11 cellular contexts compared by ENCODE assay signal in genomic region chr20:57434390-57434700, GRCh38. TPM values are rescaled to one million over a fixed set of nuclear protein-coding genes. Genes with fewer than 3 reads are reported as not detected.
DNase-seq lines count a peak whose midpoint lies in the region; ATAC-seq and TF ChIP-seq lines count a peak whose summit lies in the region.
"Had no signal": no experiment of that assay in that cellular context is flagged by ENCODE, and none has a peak within 500 bp of the region (broad histone marks: within the 10 kb centered on the region; RNA-seq: fewer than 3 reads in every experiment).

No MANE protein-coding gene starts in this region.

- H3K36me3 ChIP-seq in CD4-positive, alpha-beta memory T cell (ENCODE audit: insufficient read depth, low read length), result no peaks in the 10 kb centered on the region
- H3K36me3 ChIP-seq in OCI-LY1 (ENCODE audit: insufficient read depth, low read length), result no peaks in the 10 kb centered on the region
- H3K36me3 ChIP-seq in heart right ventricle, result no peaks in the 10 kb centered on the region
- H3K36me3 ChIP-seq: left lung, stomach had no signal

- H3K79me2 ChIP-seq in OCI-LY1 (ENCODE audit: insufficient read depth, low read length), result no peaks in the 10 kb centered on the region

- H3K27me3 Mint-ChIP-seq in CD4-positive, alpha-beta memory T cell, result no peaks in the 10 kb centered on the region

- H3K9me3 ChIP-seq in CD4-positive, alpha-beta memory T cell (ENCODE audit: control insufficient read depth in 1 of 2, low read length in 2 of 2), result no peaks in the 10 kb centered on the region
- H3K9me3 ChIP-seq in OCI-LY1 (ENCODE audit: low read length) (no peaks in the 10 kb centered on the region), heart right ventricle (peaks cover 0 to 4% (median 0%) of the 10 kb centered on the region in 11 donors)
- H3K9me3 ChIP-seq: left lung, stomach had no signal

- H3F3A ChIP-seq in OCI-LY1 (ENCODE audit: insufficient read depth, low read length), result peaks cover 3% of the 10 kb centered on the region; the same call in 1 of the 2 replicates

- peak overlapping the region; percentile 6; the same call in 1 of the 2 replicates for H3K9ac ChIP-seq in OCI-LY1 (ENCODE audit: low read length)

- H3K4me1 Mint-ChIP-seq in CD4-positive, alpha-beta memory T cell, result peaks cover 39 to 70% (median 62%) of the 10 kb centered on the region in 4 donors

- POLR2A ChIA-PET in CD4-positive, alpha-beta memory T cell (lab: Charles Lee; ENCODE audit: partially characterized antibody), result interaction anchor here (1.1 to 7.0 kb wide), 5 partner anchors 25 to 49 kb away, joined by 3 to 117 read pairs (median 3); partner anchors contain the start of gene RBM38

- ATAC-seq in heart right ventricle (peak in 1 of 8 donors; percentile 29), HG02852 (IDR thresholded peaks at IDR 0.05; ENCODE audit: unreplicated experiment) (no peak), GM18511 (IDR thresholded peaks at IDR 0.05; ENCODE audit: unreplicated experiment) (no peak)
- ATAC-seq: left lung had no signal

- TF ChIP-seq CTCF in OCI-LY1 (IDR thresholded peaks at IDR 0.05; ENCODE audit: low read length) (peak; percentile 92), heart right ventricle (IDR thresholded peaks at IDR 0.05) (peak in 5 of 9 donors; percentile 24 to 36 (median 30))

- H4K20me1 ChIP-seq in OCI-LY1 (ENCODE audit: insufficient read depth, low read length), result no peaks in the 10 kb centered on the region

- H3K27me3 ChIP-seq in CD4-positive, alpha-beta memory T cell (ENCODE audit: insufficient read depth, low read length), result no peaks in the 10 kb centered on the region
- H3K27me3 ChIP-seq in OCI-LY1 (ENCODE audit: insufficient read depth, low read length) (no peaks in the 10 kb centered on the region), heart right ventricle (no peaks in the 10 kb centered on the region)
- H3K27me3 ChIP-seq: left lung, stomach had no signal

- no peaks in the 10 kb centered on the region for H3K9me3 Mint-ChIP-seq in CD4-positive, alpha-beta memory T cell

- CTCF ChIA-PET in CD4-positive, alpha-beta memory T cell (lab: Charles Lee; ENCODE audit: partially characterized antibody), result interaction anchor here (1.3 to 8.4 kb wide), 9 partner anchors 8 to 87 kb away, joined by 3 to 92 read pairs (median 8); partner anchors contain the start of gene RBM38

- no peaks in the 10 kb centered on the region for H3K36me3 Mint-ChIP-seq in CD4-positive, alpha-beta memory T cell

- no peak overlapping the region for H2AFZ ChIP-seq in OCI-LY1 (ENCODE audit: low read length)

- peak overlapping the region; percentile 22 to 95 (median 65) for H3K27ac Mint-ChIP-seq in CD4-positive, alpha-beta memory T cell

- no peaks in the 10 kb centered on the region for H3K9me2 ChIP-seq in OCI-LY1 (ENCODE audit: low read depth, low read length)

- H3K4me1 ChIP-seq in CD4-positive, alpha-beta memory T cell (ENCODE audit: insufficient read depth, low read length), result peaks cover 64% of the 10 kb centered on the region
- H3K4me1 ChIP-seq in OCI-LY1 (ENCODE audit: insufficient read depth, low read length, severe bottlenecking) (peaks cover 46% of the 10 kb centered on the region), heart right ventricle (peaks cover 16 to 74% (median 42%) of the 10 kb centered on the region in 9 donors)

- H3K4me3 ChIP-seq in CD4-positive, alpha-beta memory T cell (ENCODE audit: low read length in 2 of 2), result no peak overlapping the region
- H3K4me3 ChIP-seq in OCI-LY1 (ENCODE audit: low read depth, low read length, poor library complexity, severe bottlenecking) (peak overlapping the region; percentile 4), heart right ventricle (no peak overlapping the region)
- H3K4me3 ChIP-seq: left lung, stomach had no signal

- no peak overlapping the region for H3K27ac ChIP-seq in CD4-positive, alpha-beta memory T cell (ENCODE audit: low read depth, low read length)
- H3K27ac ChIP-seq in OCI-LY1 (ENCODE audit: low read depth, low read length, poor library complexity, severe bottlenecking) (peak overlapping the region; percentile 91), heart right ventricle (no peak overlapping the region)

- peak; percentile 65 for DNase-seq in 8988T
- no peak for DNase-seq in CD4-positive, alpha-beta memory T cell
- DNase-seq in heart right ventricle, result peak in 1 of 2 donors; percentile 41
- DNase-seq in SK-N-DZ (ENCODE audit: low spot score), result no peak
- DNase-seq in activated effector memory CD4-positive, alpha-beta T cell treated with Interleukin-2 at 50 U/mL for 16 hours, result no peak
- DNase-seq: small intestine, stomach had no signal

- intact Hi-C loops in CD4-positive, alpha-beta memory T cell (cut with micrococcal nuclease), result no loop called here
- intact Hi-C loops in heart right ventricle (cut with DNase I), result loop anchor here in 6 of 10 donors (2.0 to 10.0 kb wide), 5 partner anchors 37 to 63 kb away; no protein-coding TSS in a partner anchor

- WGBS in heart right ventricle, 2 donors, result 74 to 76% methylated on average over 9 of the region's 9 CpGs

- H3K4me2 ChIP-seq in OCI-LY1 (ENCODE audit: low read length), result peak overlapping the region; percentile 48; the same call in 1 of the 2 replicates

- H3K4me3 Mint-ChIP-seq in CD4-positive, alpha-beta memory T cell, result peak overlapping the region in 5 of 8 donors; percentile 33 to 89 (median 75)

RNA-seq across cellular contexts. Expression of gene RBM38, which starts 43.1 kb away (rescaled TPM):
- 10 to 100 TPM; 76.0 to 79.6 TPM for total RNA-seq in CD4-positive, alpha-beta memory T cell
- polyA plus RNA-seq in CD4-positive, alpha-beta memory T cell, result 10 to 100 TPM; 33.1 to 97.8 TPM
- total RNA-seq in heart right ventricle, result 100 to 1,000 TPM in 1 of 10 donors, 10 to 100 TPM in 9; 35.5 to 119 (median 50.2) TPM
- 100 to 1,000 TPM in 1 of 2 donors, 10 to 100 TPM in 1; 47.6 to 104 TPM for polyA plus RNA-seq in heart right ventricle
- 73.7 and 78.2 TPM in 2 replicates for polyA plus RNA-seq in SK-N-DZ (2014; cell fraction: cytosol; rRNA removed)
- 38.1 and 43.3 TPM in 2 replicates for polyA plus RNA-seq in SK-N-DZ (2014; cell fraction: nucleus; rRNA removed)
